Comparison of ENCODE assay signal across 19 cellular contexts in the genomic region with DNA sequence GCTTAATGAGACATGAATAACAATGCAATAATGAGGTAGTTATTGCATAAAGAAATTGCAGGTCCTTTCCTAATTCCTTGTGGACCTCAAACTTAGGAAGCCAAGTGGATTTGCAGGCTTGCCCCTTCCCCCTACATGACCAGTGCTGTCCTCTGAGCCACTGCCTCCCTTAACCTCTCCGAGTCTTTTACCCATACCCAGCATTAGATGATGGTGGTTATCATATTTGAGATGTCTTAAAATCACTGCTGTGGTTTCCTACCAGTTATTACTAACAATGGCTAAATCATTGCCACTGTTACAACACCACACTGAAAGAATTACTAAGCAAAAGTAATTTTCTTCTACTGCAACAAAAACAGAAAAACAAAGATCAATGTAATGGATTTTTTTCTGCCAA.
A peak's percentile ranks its signal among the peaks of the same experiment; 100 is the strongest.
DNase-seq lines count a peak whose midpoint lies in the region; ATAC-seq and TF ChIP-seq lines count a peak whose summit lies in the region.
"Had no signal": no experiment of that assay in that cellular context is flagged by ENCODE, and none has a peak within 500 bp of the region (broad histone marks: within the 10 kb centered on the region; RNA-seq: fewer than 3 reads in every experiment).

No MANE protein-coding gene starts in this region.

- no peaks in the 10 kb centered on the region for H3K9me2 ChIP-seq in GM23338 (ENCODE audit: insufficient read depth)

- peak overlapping the region; percentile 56 for H3K27ac Mint-ChIP-seq in GM23338
- no peak overlapping the region for H3K27ac Mint-ChIP-seq in activated CD4-positive, alpha-beta memory T cell treated with anti-CD3 and anti-CD28 coated beads for 36 hours
- H3K27ac Mint-ChIP-seq: B cell; CD4-positive, CD25-positive, alpha-beta regulatory T cell; CD8-positive, alpha-beta T cell; HFFc6 had no signal

- TF ChIP-seq CTCF in AG10803 (conservative IDR thresholded peaks at IDR 0.05; ENCODE audit: low read length) (no peak), GM23338 (conservative IDR thresholded peaks at IDR 0.05; ENCODE audit: low read depth in 2 of 2) (no peak), omental fat pad (IDR thresholded peaks at IDR 0.05) (no peak)

- POLR2A ChIA-PET in activated CD4-positive, alpha-beta memory T cell treated with anti-CD3 and anti-CD28 coated beads for 36 hours (lab: Charles Lee): no interaction called here

- H3K4me2 ChIP-seq in GM23338: no peak overlapping the region
- H3K4me2 ChIP-seq: BLaER1 had no signal

- H3K4me3 Mint-ChIP-seq in GM23338: no peak overlapping the region
- H3K4me3 Mint-ChIP-seq in activated CD4-positive, alpha-beta memory T cell treated with anti-CD3 and anti-CD28 coated beads for 36 hours: no peak overlapping the region
- H3K4me3 Mint-ChIP-seq: B cell; CD4-positive, CD25-positive, alpha-beta regulatory T cell; CD8-positive, alpha-beta T cell; HFFc6 had no signal

- no peaks in the 10 kb centered on the region for H3F3A ChIP-seq in GM23338 (replicated peaks; ENCODE audit: low read depth)

- peak; percentile 37 for DNase-seq in AG10803 (ENCODE audit: low read depth)
- DNase-seq in GM23338 (ENCODE audit: low spot score): no peak
- DNase-seq in amniotic epithelial cell (ENCODE audit: low read depth): peak; percentile 71
- peak; percentile 66 for DNase-seq in fibroblast of peridontal ligament (ENCODE audit: extremely low read depth)
- DNase-seq in omental fat pad (ENCODE audit: low spot score): no peak
- DNase-seq in activated CD4-positive, alpha-beta memory T cell treated with anti-CD3 and anti-CD28 coated beads for 36 hours: no peak
- DNase-seq: CD4-positive, CD25-positive, alpha-beta regulatory T cell; CD8-positive, alpha-beta T cell; DMS 273 treated with DMSO at 0.1 percent for 48 hours; DMS53; DMS79 treated with DMSO at 0.1 percent for 48 hours; GF-D8; GM23248; HFFc6 had no signal

- no peak overlapping the region for H3K27ac ChIP-seq in GM23338 (ENCODE audit: low read depth)
- H3K27ac ChIP-seq: BLaER1, C4-2B, GM23248 had no signal

- no peak overlapping the region for H2AFZ ChIP-seq in GM23338
- H2AFZ ChIP-seq: GM23248 had no signal

- no peaks in the 10 kb centered on the region for H3K4me1 ChIP-seq in GM23338 (ENCODE audit: insufficient read depth)
- H3K4me1 ChIP-seq: BLaER1, HAP-1 had no signal

- H3K79me2 ChIP-seq in GM23338 (replicated peaks; ENCODE audit: insufficient read depth): no peaks in the 10 kb centered on the region

- H3K36me3 Mint-ChIP-seq in GM23338 (ENCODE audit: low read depth): no peaks in the 10 kb centered on the region
- no peaks in the 10 kb centered on the region for H3K36me3 Mint-ChIP-seq in activated CD4-positive, alpha-beta memory T cell treated with anti-CD3 and anti-CD28 coated beads for 36 hours
- H3K36me3 Mint-ChIP-seq: CD4-positive, CD25-positive, alpha-beta regulatory T cell; CD8-positive, alpha-beta T cell had no signal

- ATAC-seq in GM23338: no peak
- ATAC-seq in HG02571 (IDR thresholded peaks at IDR 0.05; ENCODE audit: unreplicated experiment): no peak
- ATAC-seq in omental fat pad (ENCODE audit: low FRiP score): no peak
- ATAC-seq: CD8-positive, alpha-beta T cell had no signal

- CTCF ChIA-PET in activated CD4-positive, alpha-beta memory T cell treated with anti-CD3 and anti-CD28 coated beads for 36 hours (lab: Charles Lee): no interaction called here

- no peaks in the 10 kb centered on the region for H3K27me3 ChIP-seq in GM23338 (ENCODE audit: insufficient read depth)
- H3K27me3 ChIP-seq: BLaER1 had no signal

- peaks cover 5% of the 10 kb centered on the region for H3K27me3 Mint-ChIP-seq in GM23338 (ENCODE audit: insufficient read depth, low read depth, poor library complexity)
- no peaks in the 10 kb centered on the region for H3K27me3 Mint-ChIP-seq in activated CD4-positive, alpha-beta memory T cell treated with anti-CD3 and anti-CD28 coated beads for 36 hours
- H3K27me3 Mint-ChIP-seq: B cell; CD4-positive, CD25-positive, alpha-beta regulatory T cell had no signal

- H3K4me3 ChIP-seq in AG10803 (ENCODE audit: low read length) (no peak overlapping the region), GM23338 (no peak overlapping the region)
- H3K4me3 ChIP-seq: BLaER1, GM23248, HAP-1 had no signal

- no peaks in the 10 kb centered on the region; the same call in 2 of the 3 replicates for H3K9me3 Mint-ChIP-seq in GM23338
- H3K9me3 Mint-ChIP-seq in activated CD4-positive, alpha-beta memory T cell treated with anti-CD3 and anti-CD28 coated beads for 36 hours: peaks cover 5% of the 10 kb centered on the region

- intact Hi-C loops in activated CD4-positive, alpha-beta memory T cell treated with anti-CD3 and anti-CD28 coated beads for 36 hours (cut with micrococcal nuclease): no loop called here

- H3K4me1 Mint-ChIP-seq in GM23338: peaks cover 2% of the 10 kb centered on the region; the same call in 1 of the 3 replicates
- H3K4me1 Mint-ChIP-seq in activated CD4-positive, alpha-beta memory T cell treated with anti-CD3 and anti-CD28 coated beads for 36 hours (ENCODE audit: low read depth): no peaks in the 10 kb centered on the region
- H3K4me1 Mint-ChIP-seq: B cell; CD4-positive, CD25-positive, alpha-beta regulatory T cell had no signal

- H3K36me3 ChIP-seq in GM23338 (ENCODE audit: insufficient read depth): no peaks in the 10 kb centered on the region
- H3K36me3 ChIP-seq: BLaER1, HAP-1 had no signal

- no peaks in the 10 kb centered on the region for H4K20me1 ChIP-seq in GM23338 (replicated peaks; ENCODE audit: insufficient read depth)
- H4K20me1 ChIP-seq: BLaER1 had no signal

TF ChIP-seq in GM23338, 12 proteins besides CTCF, POLR2A, EP300 and RAD21:
- no peak for TF ChIP-seq EZH2phosphoT487 (IDR thresholded peaks at IDR 0.05; ENCODE audit: unreplicated experiment)
- TF ChIP-seq EZH2 (IDR thresholded peaks at IDR 0.05; ENCODE audit: low read depth, unreplicated experiment): no peak

Comparison
In these comparisons a context has a peak if more than half of its experiments do, and no peak if none do; other contexts are left out.
1. DNase-seq: peak in AG10803 (single experiment), amniotic epithelial cell (single experiment) and fibroblast of peridontal ligament (single experiment); none in GM23338 (single experiment), omental fat pad (single experiment) and activated CD4-positive, alpha-beta memory T cell treated with anti-CD3 and anti-CD28 coated beads for 36 hours (single experiment).